ENCODE assay signal across 19 cellular contexts in genomic region chr9:91340395-91340794, GRCh38. TPM values are rescaled to one million over a fixed set of nuclear protein-coding genes. Genes with fewer than 3 reads are reported as not detected.
A peak's percentile ranks its signal among the peaks of the same experiment; 100 is the strongest.
DNase-seq lines count a peak whose midpoint lies in the region; ATAC-seq and TF ChIP-seq lines count a peak whose summit lies in the region.
"Had no signal": no experiment of that assay in that cellular context is flagged by ENCODE, and none has a peak within 500 bp of the region (broad histone marks: within the 10 kb centered on the region; RNA-seq: fewer than 3 reads in every experiment).

No MANE protein-coding gene starts in this region.

- CTCF ChIA-PET in Caco-2 (lab: Charles Lee): no interaction called here

- peaks cover 0 to 2% of the 10 kb centered on the region in 2 donors for H3K9me3 Mint-ChIP-seq in activated T-cell treated with anti-CD3 and anti-CD28 coated beads, Interleukin-2, amount 50 U/mL, for 72 hours
- no peaks in the 10 kb centered on the region for H3K9me3 Mint-ChIP-seq in activated T-helper 17 cell treated with anti-CD3 and anti-CD28 coated beads, Interleukin-2, amount 50 U/mL, for 72 hours
- no peaks in the 10 kb centered on the region for H3K9me3 Mint-ChIP-seq in Caco-2 (ENCODE audit: unreplicated experiment)

- intact Hi-C loops in Caco-2 (cut with micrococcal nuclease; ENCODE audit: unreplicated experiment): no loop called here

- H3K27ac Mint-ChIP-seq in activated T-cell treated with anti-CD3 and anti-CD28 coated beads, Interleukin-2, amount 50 U/mL, for 72 hours: peak overlapping the region; percentile 56
- peak overlapping the region; percentile 36 for H3K27ac Mint-ChIP-seq in activated T-helper 17 cell treated with anti-CD3 and anti-CD28 coated beads, Interleukin-2, amount 50 U/mL, for 72 hours
- H3K27ac Mint-ChIP-seq in Caco-2 (ENCODE audit: unreplicated experiment): no peak overlapping the region

- no TSS peak for BruUV-seq in Caco-2 (replicated peaks; lab: Mats Ljungman, UMichigan)

- TF ChIP-seq CTCF in Caco-2 (IDR thresholded peaks at IDR 0.05; ENCODE audit: insufficient read depth in 1 of 2, low read depth in 1 of 2, low read length in 1 of 2, severe bottlenecking in 1 of 2, unreplicated experiment in 1 of 2): no peak

- H3K4me3 Mint-ChIP-seq in activated T-cell treated with anti-CD3 and anti-CD28 coated beads, Interleukin-2, amount 50 U/mL, for 72 hours: peak overlapping the region in 1 of 2 donors; percentile 77
- no peak overlapping the region for H3K4me3 Mint-ChIP-seq in activated T-helper 17 cell treated with anti-CD3 and anti-CD28 coated beads, Interleukin-2, amount 50 U/mL, for 72 hours
- H3K4me3 Mint-ChIP-seq in Caco-2 (ENCODE audit: unreplicated experiment): no peak overlapping the region

- no peaks in the 10 kb centered on the region for H3K27me3 Mint-ChIP-seq in activated T-cell treated with anti-CD3 and anti-CD28 coated beads, Interleukin-2, amount 50 U/mL, for 72 hours (ENCODE audit: low read depth)
- no peaks in the 10 kb centered on the region for H3K27me3 Mint-ChIP-seq in activated T-helper 17 cell treated with anti-CD3 and anti-CD28 coated beads, Interleukin-2, amount 50 U/mL, for 72 hours
- H3K27me3 Mint-ChIP-seq in Caco-2 (ENCODE audit: insufficient read depth, unreplicated experiment): no peaks in the 10 kb centered on the region

- no peaks in the 10 kb centered on the region for H3K36me3 ChIP-seq in Caco-2 (ENCODE audit: control insufficient read depth, insufficient read depth, low read length)

- no peak overlapping the region for H3K4me3 ChIP-seq in Caco-2 (ENCODE audit: low read depth, low read length)

- no peaks in the 10 kb centered on the region for H3K4me1 ChIP-seq in Caco-2
- H3K4me1 ChIP-seq: BE2C had no signal

- DNase-seq in activated T-cell treated with anti-CD3 and anti-CD28 coated beads, Interleukin-2, amount 50 U/mL, for 72 hours: no peak
- no peak for DNase-seq in activated T-cell treated with anti-CD3 and anti-CD28 coated beads for 4 hours
- peak; percentile 25 for DNase-seq in left kidney (ENCODE audit: low read depth, low spot score)
- no peak for DNase-seq in SIG-M5 treated with dmso at 0.1 percent for 504 hours (lab: John Stamatoyannopoulos, UW; ENCODE audit: unreplicated experiment)
- no peak for DNase-seq in NCI-H69 (lab: John Stamatoyannopoulos, UW)
- no peak for DNase-seq in Caco-2
- DNase-seq: BE2C, EL, GF-D8, GOT3, KBM-7, NCI-H1092, NCI-H1436 treated with DMSO at 0.1 percent for 48 hours, NCI-H1930, NCI-H2227 treated with DMSO at 0.1 percent for 48 hours, NCI-H510A treated with DMSO at 0.1 percent for 48 hours, NCI-H82 had no signal

- H3K36me3 Mint-ChIP-seq in activated T-cell treated with anti-CD3 and anti-CD28 coated beads, Interleukin-2, amount 50 U/mL, for 72 hours (ENCODE audit: insufficient read depth in 2 of 2): peaks cover 41 to 73% of the 10 kb centered on the region in 2 donors
- peaks cover 90% of the 10 kb centered on the region for H3K36me3 Mint-ChIP-seq in activated T-helper 17 cell treated with anti-CD3 and anti-CD28 coated beads, Interleukin-2, amount 50 U/mL, for 72 hours (ENCODE audit: low read depth)
- H3K36me3 Mint-ChIP-seq in Caco-2 (ENCODE audit: insufficient read depth, unreplicated experiment): no peaks in the 10 kb centered on the region

- POLR2A ChIA-PET in Caco-2 (lab: Charles Lee): no interaction called here

- no peaks in the 10 kb centered on the region for H3K27me3 ChIP-seq in Caco-2 (replicated peaks; ENCODE audit: control insufficient read depth, insufficient read depth, low read length)
- H3K27me3 ChIP-seq: BE2C had no signal

- ATAC-seq in activated T-cell treated with anti-CD3 and anti-CD28 coated beads, Interleukin-2, amount 50 U/mL, for 72 hours (replicated peaks in 1 of 2): peak in 1 of 2 donors; percentile 53
- ATAC-seq in activated T-helper 17 cell treated with anti-CD3 and anti-CD28 coated beads, Interleukin-2, amount 50 U/mL, for 72 hours (replicated peaks): no peak
- ATAC-seq: Panc1 had no signal

- no peaks in the 10 kb centered on the region for H3K9me3 ChIP-seq in Caco-2
- H3K9me3 ChIP-seq: BE2C had no signal

- peaks cover 68% of the 10 kb centered on the region for H3K4me1 Mint-ChIP-seq in activated T-cell treated with anti-CD3 and anti-CD28 coated beads, Interleukin-2, amount 50 U/mL, for 72 hours (ENCODE audit: low read depth)
- peaks cover 29% of the 10 kb centered on the region for H3K4me1 Mint-ChIP-seq in activated T-helper 17 cell treated with anti-CD3 and anti-CD28 coated beads, Interleukin-2, amount 50 U/mL, for 72 hours
- no peaks in the 10 kb centered on the region for H3K4me1 Mint-ChIP-seq in Caco-2 (ENCODE audit: low read depth, unreplicated experiment)

RNA-seq across cellular contexts. Expression of gene AUH, which starts 21.3 kb away (rescaled TPM):
- total RNA-seq in activated T-cell treated with anti-CD3 and anti-CD28 coated beads, Interleukin-2, amount 50 U/mL, for 72 hours: 10 to 100 TPM; 71.5 to 85.8 TPM
- 10 to 100 TPM; 38.2 to 45.7 TPM for total RNA-seq in activated T-helper 17 cell treated with anti-CD3 and anti-CD28 coated beads, Interleukin-2, amount 50 U/mL, for 72 hours
- total RNA-seq in Caco-2 (2022): 10.3 TPM in 2 replicates
